In the genomic region with DNA sequence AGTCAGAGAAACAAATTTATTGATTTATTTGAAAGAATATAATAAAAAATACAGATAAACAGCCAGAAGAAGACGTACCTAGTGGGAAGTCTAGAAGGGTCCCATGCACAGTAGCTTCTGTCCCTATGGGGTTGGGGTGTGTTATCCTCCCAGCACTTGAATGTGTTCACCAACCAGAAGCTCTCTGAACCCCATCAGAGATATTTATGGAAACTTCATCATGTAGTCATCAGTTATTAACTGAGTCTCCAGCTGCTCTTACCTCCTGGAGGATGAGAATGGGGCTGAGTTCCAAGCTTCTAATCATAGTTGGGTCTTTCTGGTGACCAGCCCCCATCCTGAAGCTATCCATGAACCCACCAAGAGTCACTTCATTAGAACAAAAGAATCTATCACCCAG, we compare ENCODE assay signal across 18 cellular contexts. TPM values are rescaled to one million over a fixed set of nuclear protein-coding genes. Genes with fewer than 3 reads are reported as not detected.
A peak's percentile ranks its signal among the peaks of the same experiment; 100 is the strongest.
DNase-seq lines count a peak whose midpoint lies in the region; ATAC-seq and TF ChIP-seq lines count a peak whose summit lies in the region.
"Had no signal": no experiment of that assay in that cellular context is flagged by ENCODE, and none has a peak within 500 bp of the region (broad histone marks: within the 10 kb centered on the region; RNA-seq: fewer than 3 reads in every experiment).

No MANE protein-coding gene starts in this region.

- H3F3A ChIP-seq in neural progenitor cell (ENCODE audit: low read depth) = peaks cover 4% of the 10 kb centered on the region

- no peak overlapping the region for H2AFZ ChIP-seq in neural progenitor cell (replicated peaks)
- H2AFZ ChIP-seq: GM23338 had no signal

- in situ Hi-C loops in brain microvascular endothelial cell (cut with HindIII; ENCODE audit: low pct_ligation_motif_present, low sequenced_read_pairs) = no loop called here

- no peak for ATAC-seq in HG02678 (IDR thresholded peaks at IDR 0.05; ENCODE audit: unreplicated experiment)
- ATAC-seq: CD8-positive, alpha-beta T cell; GM12878; GM23338; HCT116 had no signal

- no peak overlapping the region for H3K4me3 Mint-ChIP-seq in neural progenitor cell
- H3K4me3 Mint-ChIP-seq: B cell; CD4-positive, CD25-positive, alpha-beta regulatory T cell; CD8-positive, alpha-beta T cell; GM23338; H9 had no signal

- CTCF ChIA-PET in GM10248 (lab: Yijun Ruan, JAX) = interaction anchor here (0.8 to 4.3 kb wide), 5 partner anchors 10 to 200 kb away, joined by 3 to 32 read pairs (median 4); no protein-coding TSS in a partner anchor

- no peak for DNase-seq in SK-N-MC (ENCODE audit: low read depth, low spot score)
- peak; percentile 25 for DNase-seq in kidney tubule cell (ENCODE audit: low spot score)
- DNase-seq in neural progenitor cell (ENCODE audit: low spot score) = no peak
- no peak for DNase-seq in GM10248 (ENCODE audit: extremely low spot score)
- DNase-seq in brain microvascular endothelial cell = no peak
- DNase-seq: Caco-2; CD4-positive, CD25-positive, alpha-beta regulatory T cell; CD8-positive, alpha-beta T cell; DMS153; DND-41; H9 had no signal

- H4K20me1 ChIP-seq in neural progenitor cell (ENCODE audit: low read depth) = no peaks in the 10 kb centered on the region
- H4K20me1 ChIP-seq: BLaER1 had no signal

- no peak overlapping the region for H3K4me2 ChIP-seq in neural progenitor cell
- H3K4me2 ChIP-seq: BLaER1, GM23338 had no signal

- H3K27me3 ChIP-seq in neural progenitor cell = no peaks in the 10 kb centered on the region
- H3K27me3 ChIP-seq in brain microvascular endothelial cell (replicated peaks) = no peaks in the 10 kb centered on the region
- H3K27me3 ChIP-seq: BLaER1 had no signal

- TF ChIP-seq CTCF in neural progenitor cell (IDR thresholded peaks at IDR 0.05) (no peak), GM10248 (IDR thresholded peaks at IDR 0.05; ENCODE audit: control extremely low read depth, extremely low read depth, low read depth, missing control alignments) (no peak), brain microvascular endothelial cell (IDR thresholded peaks at IDR 0.05; ENCODE audit: low read depth, low read length, missing control alignments) (no peak)

- H3K9me3 Mint-ChIP-seq in neural progenitor cell = no peaks in the 10 kb centered on the region
- H3K9me3 Mint-ChIP-seq: CD4-positive, CD25-positive, alpha-beta regulatory T cell; CD8-positive, alpha-beta T cell; GM23338; H9 had no signal

- no peaks in the 10 kb centered on the region for H3K9me3 ChIP-seq in SK-N-MC (ENCODE audit: low read depth, low read length)
- no peaks in the 10 kb centered on the region for H3K9me3 ChIP-seq in neural progenitor cell (ENCODE audit: low read depth)
- H3K9me3 ChIP-seq: BLaER1, Caco-2 had no signal

- no peaks in the 10 kb centered on the region for H3K4me1 ChIP-seq in neural progenitor cell
- H3K4me1 ChIP-seq: BLaER1, Caco-2 had no signal

- H3K9ac ChIP-seq in SK-N-MC (ENCODE audit: insufficient read length) (no peak overlapping the region), neural progenitor cell (no peak overlapping the region)
- H3K9ac ChIP-seq: BLaER1 had no signal

- H3K27ac Mint-ChIP-seq in neural progenitor cell = peak overlapping the region; percentile 33
- H3K27ac Mint-ChIP-seq: B cell; CD4-positive, CD25-positive, alpha-beta regulatory T cell; CD8-positive, alpha-beta T cell; GM23338 had no signal

- H3K36me3 Mint-ChIP-seq in neural progenitor cell = peaks cover 20% of the 10 kb centered on the region

- peak overlapping the region; percentile 73; the same call in 1 of the 2 replicates for H3K27ac ChIP-seq in SK-N-MC
- no peak overlapping the region for H3K27ac ChIP-seq in neural progenitor cell
- no peak overlapping the region for H3K27ac ChIP-seq in brain microvascular endothelial cell
- H3K27ac ChIP-seq: BLaER1, C4-2B had no signal

- peaks cover 6% of the 10 kb centered on the region for H3K79me2 ChIP-seq in neural progenitor cell (ENCODE audit: low read depth)

- no peaks in the 10 kb centered on the region for H3K4me1 Mint-ChIP-seq in neural progenitor cell
- H3K4me1 Mint-ChIP-seq: GM23338, H9 had no signal

- POLR2A ChIA-PET in GM10248 (lab: Yijun Ruan, JAX) = no interaction called here

- no peaks in the 10 kb centered on the region for H3K27me3 Mint-ChIP-seq in neural progenitor cell (ENCODE audit: insufficient read depth, low read depth)
- H3K27me3 Mint-ChIP-seq: B cell; CD4-positive, CD25-positive, alpha-beta regulatory T cell had no signal

- H3K36me3 ChIP-seq in SK-N-MC (ENCODE audit: insufficient read depth, low read length) = peaks cover 18% of the 10 kb centered on the region
- peaks cover 16% of the 10 kb centered on the region for H3K36me3 ChIP-seq in neural progenitor cell
- peaks cover 37% of the 10 kb centered on the region for H3K36me3 ChIP-seq in brain microvascular endothelial cell (replicated peaks)

- H3K4me3 ChIP-seq in SK-N-MC = peak overlapping the region; percentile 27; the same call in 1 of the 2 replicates
- no peak overlapping the region for H3K4me3 ChIP-seq in neural progenitor cell
- H3K4me3 ChIP-seq in brain microvascular endothelial cell (ENCODE audit: low read depth, low read length) = no peak overlapping the region
- H3K4me3 ChIP-seq: BLaER1, GM12878, GM23338 had no signal

RNA-seq across cellular contexts. Expression of gene USP45, which starts 15.4 kb away (rescaled TPM):
- total RNA-seq in neural progenitor cell (ENCODE audit: low replicate concordance) = 21.4 and 32.2 TPM in 2 replicates

RNA-seq across cellular contexts. Expression of gene CCNC, which starts 37.8 kb away (rescaled TPM):
- 109 and 157 TPM in 2 replicates for total RNA-seq in neural progenitor cell (ENCODE audit: low replicate concordance)
